In the genomic region with DNA sequence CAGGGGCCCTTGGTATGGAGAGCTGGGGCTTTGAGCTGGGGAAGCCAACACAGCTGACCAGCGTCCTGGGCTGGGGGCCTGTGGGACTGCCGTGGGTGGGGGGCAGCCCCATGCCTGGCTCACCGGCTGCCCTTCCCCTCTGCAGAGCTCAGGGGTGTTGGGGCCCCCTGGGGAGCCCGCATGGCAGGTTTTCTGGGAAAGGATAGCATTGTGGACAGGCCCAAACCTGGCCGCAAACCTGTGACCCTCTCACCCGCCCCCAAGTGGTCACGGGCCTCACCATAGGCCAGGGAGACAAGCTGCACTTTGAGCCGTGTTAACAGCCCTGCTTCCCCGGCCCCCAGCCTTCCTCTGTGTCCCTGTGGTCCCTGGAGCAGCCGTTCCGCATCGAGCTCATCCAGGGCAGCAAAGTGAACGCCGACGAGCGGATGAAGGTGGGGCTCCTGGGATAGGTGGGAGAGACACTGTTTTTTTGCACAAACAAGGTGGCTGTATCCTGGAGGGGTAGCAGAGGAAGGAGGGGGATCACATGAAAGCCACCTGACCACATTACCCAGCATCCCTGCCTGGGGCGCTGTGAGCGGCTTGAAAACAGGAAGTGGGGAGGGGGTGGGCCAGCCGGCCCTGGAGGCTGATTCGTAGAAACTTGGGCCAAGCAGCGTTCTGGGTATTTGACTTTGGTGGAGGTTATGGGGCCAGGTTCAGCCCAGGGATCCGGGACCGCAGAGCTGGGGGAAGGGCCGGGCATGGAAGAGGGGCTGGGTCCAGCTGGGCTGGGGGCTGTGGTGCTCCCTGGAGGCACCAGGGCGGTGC, we compare ENCODE assay signal across 8 cellular contexts.
DNase-seq lines count a peak whose midpoint lies in the region; ATAC-seq and TF ChIP-seq lines count a peak whose summit lies in the region.

No MANE protein-coding gene starts in this region.

- H3K27ac ChIP-seq in esophagus muscularis mucosa (replicated peaks in 1 of 4): peak overlapping the region; percentile 3 to 40 (median 36)
- no peak overlapping the region for H3K27ac ChIP-seq in prostate gland
- H3K27ac ChIP-seq in foreskin keratinocyte: no peak overlapping the region

- H3K4me3 ChIP-seq in esophagus muscularis mucosa (peak overlapping the region; percentile 20 to 31 (median 29)), prostate gland (peak overlapping the region in 1 of 2 donors; percentile 1)

- H3K9me3 ChIP-seq in esophagus muscularis mucosa (no peaks in the 10 kb centered on the region), prostate gland (no peaks in the 10 kb centered on the region)

- ATAC-seq in GM19372 (IDR thresholded peaks at IDR 0.05; ENCODE audit: low read depth, unreplicated experiment): peak; percentile 75
- ATAC-seq in foreskin keratinocyte: no peak
- no peak for ATAC-seq in GM19455 (IDR thresholded peaks at IDR 0.05; ENCODE audit: unreplicated experiment)

- H3K4me1 ChIP-seq in esophagus muscularis mucosa (peaks cover 0 to 29% (median 14%) of the 10 kb centered on the region in 4 donors), prostate gland (replicated peaks) (no peaks in the 10 kb centered on the region), foreskin keratinocyte (peaks cover 4% of the 10 kb centered on the region)

- H3K36me3 ChIP-seq in esophagus muscularis mucosa (peaks cover 10 to 83% (median 52%) of the 10 kb centered on the region in 4 donors), prostate gland (no peaks in the 10 kb centered on the region)

- TF ChIP-seq EP300 in esophagus muscularis mucosa (IDR thresholded peaks at IDR 0.05): no peak

- intact Hi-C loops in esophagus muscularis mucosa (cut with DNase I) (no loop called here), prostate gland (cut with DNase I) (no loop called here)

- TF ChIP-seq CTCF in esophagus muscularis mucosa (IDR thresholded peaks at IDR 0.05) (no peak), prostate gland (IDR thresholded peaks at IDR 0.05) (no peak), foreskin keratinocyte (conservative IDR thresholded peaks at IDR 0.05) (no peak)

- no peak for TF ChIP-seq POLR2A in esophagus muscularis mucosa (IDR thresholded peaks at IDR 0.05; ENCODE audit: low read depth)
- no peak for TF ChIP-seq POLR2A in prostate gland (IDR thresholded peaks at IDR 0.05)

- H3K27me3 ChIP-seq in esophagus muscularis mucosa: no peaks in the 10 kb centered on the region
- H3K27me3 ChIP-seq in prostate gland (replicated peaks; ENCODE audit: insufficient read depth): no peaks in the 10 kb centered on the region
- H3K27me3 ChIP-seq in foreskin keratinocyte: no peaks in the 10 kb centered on the region

- 40% methylated on average over 9 of the region's 25 CpGs for WGBS in esophagus muscularis mucosa
- WGBS in prostate gland: 30% methylated on average over 25 of the region's 25 CpGs

- DNase-seq in KG1 (lab: John Stamatoyannopoulos, UW) (peak; percentile 75), esophagus muscularis mucosa (ENCODE audit: extremely low spot score) (peak; percentile 94), prostate gland (ENCODE audit: low spot score) (peak; percentile 49), ureter (ENCODE audit: low spot score) (peak; percentile 81), foreskin keratinocyte (no peak)
- DNase-seq in activated CD8-positive, alpha-beta memory T cell treated with anti-CD3 and anti-CD28 coated beads for 24 hours: peak; percentile 91

Comparison
In these comparisons a context has a peak if more than half of its experiments do, and no peak if none do; other contexts are left out.
1. DNase-seq: peak in KG1 (single experiment), activated CD8-positive, alpha-beta memory T cell treated with anti-CD3 and anti-CD28 coated beads for 24 hours (single experiment), esophagus muscularis mucosa (single experiment), prostate gland (single experiment) and ureter (single experiment); none in foreskin keratinocyte (0 of 2).
2. H3K27ac ChIP-seq: peak in esophagus muscularis mucosa (4 of 4); none in prostate gland (0 of 2) and foreskin keratinocyte (single experiment).